8 cellular contexts compared by ENCODE assay signal in the genomic region with DNA sequence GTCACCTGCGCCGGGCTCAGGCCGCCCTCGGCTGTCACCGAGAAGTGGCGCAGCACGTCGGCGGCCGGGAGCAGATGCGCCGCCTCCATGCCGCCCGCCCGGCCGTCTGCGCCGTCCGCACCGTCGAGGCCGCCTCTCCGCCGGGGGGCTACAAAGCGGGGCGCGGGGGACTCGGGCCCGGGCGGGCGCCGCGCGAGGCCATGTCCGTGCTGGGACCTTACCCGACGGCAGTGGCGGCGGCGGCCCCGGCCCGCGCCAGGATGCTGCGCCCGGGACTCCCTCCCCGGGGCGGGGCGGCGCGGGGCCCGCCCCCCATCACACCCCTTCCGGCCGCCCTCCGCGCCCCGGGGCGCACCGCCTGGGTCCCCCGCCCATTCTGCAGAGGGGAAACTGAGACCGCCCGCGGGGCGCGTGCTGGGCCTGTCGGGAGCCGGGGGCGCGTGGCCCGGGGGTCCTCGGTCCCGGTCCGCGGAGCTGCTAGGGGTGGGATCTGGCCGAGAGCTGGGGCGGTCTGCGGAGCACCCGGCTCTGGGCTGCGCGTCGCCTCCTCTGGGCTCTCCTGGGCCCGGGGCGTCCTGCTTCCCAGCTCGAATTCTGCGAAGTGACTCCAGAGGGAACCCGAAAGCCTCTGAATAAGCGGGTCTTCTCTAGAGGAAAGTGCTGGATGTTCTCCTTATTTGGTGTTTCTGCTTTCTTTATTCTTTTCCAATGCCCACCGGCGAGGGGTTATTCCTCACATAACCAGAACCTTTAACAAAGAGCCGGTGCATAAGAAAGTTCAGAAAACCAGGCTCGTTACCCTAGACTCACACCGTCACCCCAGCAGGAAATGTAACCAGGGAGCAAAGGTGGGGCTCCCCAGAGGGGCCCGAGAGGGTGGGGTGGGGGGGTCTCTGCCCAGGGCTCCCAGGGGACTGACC. TPM values are rescaled to one million over a fixed set of nuclear protein-coding genes. Genes with fewer than 3 reads are reported as not detected.
A peak's percentile ranks its signal among the peaks of the same experiment; 100 is the strongest.
DNase-seq lines count a peak whose midpoint lies in the region; ATAC-seq and TF ChIP-seq lines count a peak whose summit lies in the region.

ATP2A3 (minus strand) TSS at position 235 of the 920 bp plus-strand sequence; CDS start at position 89, 146 bp downstream.

- no peak for TF ChIP-seq CTCF in astrocyte of the spinal cord (IDR thresholded peaks at IDR 0.05; ENCODE audit: low read depth, low read length)

- in situ Hi-C loops in astrocyte of the spinal cord (cut with HindIII; ENCODE audit: low sequenced_read_pairs): no loop called here

- DNase-seq in NCI-H1436 (lab: John Stamatoyannopoulos, UW): peak; percentile 47
- no peak for DNase-seq in NCI-H1436 treated with DMSO at 0.1 percent for 48 hours (lab: John Stamatoyannopoulos, UW)
- peak; percentile 61 for DNase-seq in T-helper 22 cell (ENCODE audit: low read depth)
- DNase-seq in astrocyte of the spinal cord (ENCODE audit: low read depth, low spot score): no peak
- no peak for DNase-seq in left lobe of liver (ENCODE audit: low spot score)
- DNase-seq in stimulated activated CD8-positive, alpha-beta memory T cell treated with anti-CD3 and anti-CD28 coated beads, Interleukin-12 subunit alpha, Interleukin-12 subunit beta, amount 100 ng/mL, for 1 hour (ENCODE audit: low read depth): peak; percentile 35
- no peak for DNase-seq in RKO (ENCODE audit: low spot score)

- peak within 1 kb of the TSS; percentile 28 for H3K4me3 ChIP-seq in astrocyte of the spinal cord (ENCODE audit: low read depth, low read length)

- ATAC-seq in HG03135 (IDR thresholded peaks at IDR 0.05; ENCODE audit: unreplicated experiment) (peak; percentile 42), left lobe of liver (peak; percentile 12)

RNA-seq across cellular contexts. Expression of gene ATP2A3, which starts in this region (rescaled TPM):
- 3.9 TPM for total RNA-seq in left lobe of liver

Comparison
In these comparisons a context has a peak if more than half of its experiments do, and no peak if none do; other contexts are left out.
1. DNase-seq: peak in NCI-H1436 (single experiment), T-helper 22 cell (single experiment) and stimulated activated CD8-positive, alpha-beta memory T cell treated with anti-CD3 and anti-CD28 coated beads, Interleukin-12 subunit alpha, Interleukin-12 subunit beta, amount 100 ng/mL, for 1 hour (single experiment); none in NCI-H1436 treated with DMSO at 0.1 percent for 48 hours (single experiment), astrocyte of the spinal cord (single experiment), left lobe of liver (single experiment) and RKO (single experiment).